Comparison of ENCODE assay signal across 2 cellular contexts in the genomic region with DNA sequence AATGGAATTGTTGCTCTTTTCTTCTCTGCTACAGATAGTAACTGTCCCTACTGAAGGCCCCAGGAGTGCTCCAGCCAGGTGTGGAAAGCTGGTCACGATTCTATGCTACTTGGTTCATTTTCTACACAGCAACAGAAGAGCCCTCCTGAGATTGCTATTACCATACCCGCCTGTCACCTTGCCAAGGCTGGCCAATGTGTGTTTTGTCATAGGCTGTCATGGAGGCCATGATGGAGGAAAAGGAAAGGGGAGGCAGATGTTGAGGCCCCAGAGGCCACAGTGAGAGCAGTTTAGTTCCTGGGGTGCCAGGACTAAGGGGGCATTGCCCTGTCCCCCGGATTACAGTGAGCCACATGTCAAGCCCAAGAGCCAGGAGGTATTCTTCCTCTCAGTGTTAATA.
TF ChIP-seq lines count a peak whose summit lies in the region.

No MANE protein-coding gene starts in this region.

TF ChIP-seq in endothelial cell of umbilical vein, 7 proteins besides CTCF, POLR2A, EP300 and RAD21:
- TF ChIP-seq MYC (IDR thresholded peaks at IDR 0.05; ENCODE audit: low read depth, low read length) = no peak
- TF ChIP-seq JUN (IDR thresholded peaks at IDR 0.05; ENCODE audit: borderline replicate concordance, insufficient read depth, insufficient read length, low read depth) = no peak
- TF ChIP-seq GATA2 (IDR thresholded peaks at IDR 0.05; ENCODE audit: insufficient read depth, insufficient read length, low read depth, low read length) = no peak
- TF ChIP-seq EZH2 (IDR thresholded peaks at IDR 0.05; ENCODE audit: borderline replicate concordance, low read depth, low read length, severe bottlenecking) = no peak
- TF ChIP-seq, protein P1, sequence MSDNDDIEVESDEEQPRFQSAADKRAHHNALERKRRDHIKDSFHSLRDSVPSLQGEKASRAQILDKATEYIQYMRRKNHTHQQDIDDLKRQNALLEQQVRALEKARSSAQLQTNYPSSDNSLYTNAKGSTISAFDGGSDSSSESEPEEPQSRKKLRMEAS (IDR thresholded peaks at IDR 0.05; ENCODE audit: insufficient read depth, insufficient read length) = no peak
- TF ChIP-seq FOS (IDR thresholded peaks at IDR 0.05; ENCODE audit: borderline replicate concordance, insufficient read depth, low read length) = no peak
- TF ChIP-seq POLR2AphosphoS5 (IDR thresholded peaks at IDR 0.05; ENCODE audit: insufficient read depth, low read depth, low read length) = no peak

TF ChIP-seq in GM12891, 5 proteins besides CTCF, POLR2A, EP300 and RAD21:
- TF ChIP-seq PAX5 (IDR thresholded peaks at IDR 0.05; ENCODE audit: insufficient read depth, low read length, severe bottlenecking) (no peak), TAF1 (IDR thresholded peaks at IDR 0.05; ENCODE audit: low read depth, low read length) (no peak), POLR2AphosphoS5 (IDR thresholded peaks at IDR 0.05; ENCODE audit: low read depth, low read length) (no peak), POU2F2 (IDR thresholded peaks at IDR 0.05; ENCODE audit: low read depth, low read length) (no peak), SPI1 (IDR thresholded peaks at IDR 0.05; ENCODE audit: low read depth, low read length) (no peak)
